Comparison of ENCODE assay signal across 8 cellular contexts in the genomic region with DNA sequence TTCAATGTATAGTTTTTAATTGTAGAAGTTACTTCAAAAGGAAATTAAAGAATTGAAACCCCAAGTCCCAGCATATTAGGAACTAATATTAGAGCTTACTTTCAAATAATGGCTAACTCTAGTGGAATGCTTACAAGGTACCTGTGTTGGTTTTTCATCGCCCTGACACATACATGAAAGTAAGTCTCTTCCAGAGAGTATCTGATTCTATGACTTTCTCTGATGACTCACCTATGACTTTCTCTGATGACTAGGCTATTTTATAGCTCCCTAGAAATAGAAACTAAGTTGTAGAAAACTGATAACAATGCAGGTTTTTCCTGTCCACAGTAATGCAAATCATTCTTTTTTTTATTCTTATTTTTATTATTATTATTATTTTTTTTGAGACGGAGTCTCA. TPM values are rescaled to one million over a fixed set of nuclear protein-coding genes. Genes with fewer than 3 reads are reported as not detected.
DNase-seq lines count a peak whose midpoint lies in the region; ATAC-seq lines count a peak whose summit lies in the region.

No MANE protein-coding gene starts in this region.

- H3K27ac ChIP-seq in SJCRH30 = no peak overlapping the region

- H3K4me1 ChIP-seq in SJCRH30 = no peaks in the 10 kb centered on the region

- ATAC-seq in GM21576 (IDR thresholded peaks at IDR 0.05; ENCODE audit: unreplicated experiment) (peak; percentile 54), GM19397 (IDR thresholded peaks at IDR 0.05; ENCODE audit: unreplicated experiment) (no peak)

- H3K36me3 ChIP-seq in SJCRH30 = no peaks in the 10 kb centered on the region

- H3K9me3 ChIP-seq in SJCRH30 (replicated peaks) = no peaks in the 10 kb centered on the region

- no peaks in the 10 kb centered on the region for H3K27me3 ChIP-seq in SJCRH30

- DNase-seq in DMS53 (lab: John Stamatoyannopoulos, UW) (peak; percentile 73), HT1080 (ENCODE audit: low read depth) (peak; percentile 85), fibroblast of gingiva (ENCODE audit: low read depth) (peak; percentile 15), activated gamma-delta T cell treated with Interleukin-2 at 50 U/mL for 16 hours (no peak), SJCRH30 (no peak), SHP77 treated with DMSO at 0.1 percent for 48 hours (lab: John Stamatoyannopoulos, UW) (no peak)

- H3K4me3 ChIP-seq in SJCRH30 = no peak overlapping the region

RNA-seq across cellular contexts. Expression of gene MMP7, which starts 33.6 kb away (rescaled TPM):
- not detected in 2 replicates for total RNA-seq in HT1080 (2014; rRNA removed; shearing (Covaris generic))
- not detected in 2 replicates for polyA plus RNA-seq in HT1080 (2015; cell fraction: cytosol; rRNA removed)
- polyA plus RNA-seq in HT1080 (2015; cell fraction: nucleus; rRNA removed) = not detected in 2 replicates
- total RNA-seq in SJCRH30 (2014; rRNA removed; shearing (Covaris generic)) = not detected in 2 replicates

Comparison
In these comparisons a context has a peak if more than half of its experiments do, and no peak if none do; other contexts are left out.
1. DNase-seq: peak in DMS53 (single experiment), HT1080 (single experiment) and fibroblast of gingiva (single experiment); none in activated gamma-delta T cell treated with Interleukin-2 at 50 U/mL for 16 hours (single experiment), SJCRH30 (0 of 2) and SHP77 treated with DMSO at 0.1 percent for 48 hours (single experiment).